In genomic region chr12:65602191-65602578, GRCh38 we compare ENCODE assay signal across 1 cellular context.
TF ChIP-seq lines count a peak whose summit lies in the region.

No MANE protein-coding gene starts in this region.

TF ChIP-seq in IMR-90, 13 proteins besides CTCF, POLR2A, EP300 and RAD21:
- TF ChIP-seq MAFK (IDR thresholded peaks at IDR 0.05; ENCODE audit: low read depth, low read length) = no peak
- TF ChIP-seq BHLHE40 (IDR thresholded peaks at IDR 0.05; ENCODE audit: low read depth, low read length) = no peak
- no peak for TF ChIP-seq USF2 (IDR thresholded peaks at IDR 0.05; ENCODE audit: low read depth, low read length)
- no peak for TF ChIP-seq NFE2L2 (IDR thresholded peaks at IDR 0.05; ENCODE audit: low read depth, low read length)
- TF ChIP-seq FOS (IDR thresholded peaks at IDR 0.05; ENCODE audit: low read depth, low read length) = no peak
- no peak for TF ChIP-seq SMC3 (IDR thresholded peaks at IDR 0.05; ENCODE audit: low read depth, low read length)
